In the genomic region with DNA sequence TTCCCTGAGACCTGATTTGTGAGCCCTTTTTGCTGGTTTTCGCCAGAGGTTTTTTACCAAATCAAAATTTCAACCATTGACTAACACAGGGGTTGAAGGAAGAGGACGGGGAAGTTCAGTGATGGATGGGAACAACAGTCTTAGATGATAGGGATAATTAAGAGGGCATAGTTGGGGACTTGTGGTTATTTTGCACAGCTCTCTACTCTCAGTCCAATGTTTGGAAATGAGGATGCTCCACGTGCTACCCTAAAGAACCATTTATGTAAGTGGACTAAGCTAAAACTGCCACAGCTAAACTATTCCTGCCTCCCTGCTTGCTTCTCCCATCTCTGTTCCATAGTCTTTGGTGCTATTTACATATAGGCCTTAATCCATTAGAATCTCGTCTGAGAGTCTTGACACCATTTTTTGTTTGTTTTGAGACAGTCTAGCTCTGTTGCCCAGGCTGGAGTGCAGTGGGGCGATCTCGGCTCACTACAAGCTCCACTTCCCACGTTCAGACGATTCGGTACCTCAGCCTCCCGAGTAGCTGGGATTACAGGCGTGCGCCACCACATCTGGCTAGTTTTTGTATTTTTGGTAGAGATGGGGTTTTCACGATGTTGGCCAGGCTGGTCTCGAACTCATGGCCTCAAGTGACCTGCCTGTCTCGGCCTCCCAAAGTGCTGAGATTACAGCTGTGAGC, we compare ENCODE assay signal across 1 cellular context.
A peak's percentile ranks its signal among the peaks of the same experiment; 100 is the strongest.
TF ChIP-seq lines count a peak whose summit lies in the region.

No MANE protein-coding gene starts in this region.

TF ChIP-seq in GM12878, 131 proteins besides CTCF, POLR2A, EP300 and RAD21:
- TF ChIP-seq NR2C2 (IDR thresholded peaks at IDR 0.05; ENCODE audit: borderline replicate concordance, control insufficient read depth, insufficient read length, low read depth) (no peak), MYB (IDR thresholded peaks at IDR 0.05; ENCODE audit: borderline replicate concordance, low read depth, low read length) (no peak), NBN (IDR thresholded peaks at IDR 0.05) (0 out of 2 replicates have a peak, but pooled peaks have one; percentile 27), TCF3 (IDR thresholded peaks at IDR 0.05; ENCODE audit: borderline replicate concordance, insufficient read depth, low read depth, low read length) (no peak), ASH2L (IDR thresholded peaks at IDR 0.05; ENCODE audit: borderline replicate concordance, low read depth) (no peak), BHLHE40 (IDR thresholded peaks at IDR 0.05; ENCODE audit: borderline replicate concordance in 1 of 2, low read depth in 2 of 2, low read length in 1 of 2) (no peak), ZNF207 (IDR thresholded peaks at IDR 0.05; ENCODE audit: borderline replicate concordance) (0 out of 2 replicates have a peak, but pooled peaks have one; percentile 31), TARDBP (IDR thresholded peaks at IDR 0.05; ENCODE audit: borderline replicate concordance) (0 out of 2 replicates have a peak, but pooled peaks have one; percentile 38), TCF7 (IDR thresholded peaks at IDR 0.05; ENCODE audit: borderline replicate concordance) (0 out of 2 replicates have a peak, but pooled peaks have one; percentile 11), HDAC6 (IDR thresholded peaks at IDR 0.05; ENCODE audit: unreplicated experiment) (peak; percentile 9), KDM1A (IDR thresholded peaks at IDR 0.05; ENCODE audit: borderline replicate concordance) (no peak), CBFB (IDR thresholded peaks at IDR 0.05; ENCODE audit: low read depth) (0 out of 2 replicates have a peak, but pooled peaks have one; percentile 5), ZZZ3 (IDR thresholded peaks at IDR 0.05; ENCODE audit: control insufficient read depth, insufficient read length, low read depth) (no peak), STAT1 (conservative IDR thresholded peaks at IDR 0.05) (no peak), SMARCA5 (IDR thresholded peaks at IDR 0.05) (no peak), POU2F2 (IDR thresholded peaks at IDR 0.05; ENCODE audit: borderline replicate concordance, low read depth, low read length) (no peak), NFYA (IDR thresholded peaks at IDR 0.05; ENCODE audit: borderline replicate concordance, low read depth, low read length) (no peak)
- TF ChIP-seq, protein P1, sequence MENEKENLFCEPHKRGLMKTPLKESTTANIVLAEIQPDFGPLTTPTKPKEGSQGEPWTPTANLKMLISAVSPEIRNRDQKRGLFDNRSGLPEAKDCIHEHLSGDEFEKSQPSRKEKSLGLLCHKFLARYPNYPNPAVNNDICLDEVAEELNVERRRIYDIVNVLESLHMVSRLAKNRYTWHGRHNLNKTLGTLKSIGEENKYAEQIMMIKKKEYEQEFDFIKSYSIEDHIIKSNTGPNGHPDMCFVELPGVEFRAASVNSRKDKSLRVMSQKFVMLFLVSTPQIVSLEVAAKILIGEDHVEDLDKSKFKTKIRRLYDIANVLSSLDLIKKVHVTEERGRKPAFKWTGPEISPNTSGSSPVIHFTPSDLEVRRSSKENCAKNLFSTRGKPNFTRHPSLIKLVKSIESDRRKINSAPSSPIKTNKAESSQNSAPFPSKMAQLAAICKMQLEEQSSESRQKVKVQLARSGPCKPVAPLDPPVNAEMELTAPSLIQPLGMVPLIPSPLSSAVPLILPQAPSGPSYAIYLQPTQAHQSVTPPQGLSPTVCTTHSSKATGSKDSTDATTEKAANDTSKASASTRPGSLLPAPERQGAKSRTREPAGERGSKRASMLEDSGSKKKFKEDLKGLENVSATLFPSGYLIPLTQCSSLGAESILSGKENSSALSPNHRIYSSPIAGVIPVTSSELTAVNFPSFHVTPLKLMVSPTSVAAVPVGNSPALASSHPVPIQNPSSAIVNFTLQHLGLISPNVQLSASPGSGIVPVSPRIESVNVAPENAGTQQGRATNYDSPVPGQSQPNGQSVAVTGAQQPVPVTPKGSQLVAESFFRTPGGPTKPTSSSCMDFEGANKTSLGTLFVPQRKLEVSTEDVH (IDR thresholded peaks at IDR 0.05; ENCODE audit: low read depth, partially characterized antibody): peak; percentile 22
- TF ChIP-seq, protein P2, sequence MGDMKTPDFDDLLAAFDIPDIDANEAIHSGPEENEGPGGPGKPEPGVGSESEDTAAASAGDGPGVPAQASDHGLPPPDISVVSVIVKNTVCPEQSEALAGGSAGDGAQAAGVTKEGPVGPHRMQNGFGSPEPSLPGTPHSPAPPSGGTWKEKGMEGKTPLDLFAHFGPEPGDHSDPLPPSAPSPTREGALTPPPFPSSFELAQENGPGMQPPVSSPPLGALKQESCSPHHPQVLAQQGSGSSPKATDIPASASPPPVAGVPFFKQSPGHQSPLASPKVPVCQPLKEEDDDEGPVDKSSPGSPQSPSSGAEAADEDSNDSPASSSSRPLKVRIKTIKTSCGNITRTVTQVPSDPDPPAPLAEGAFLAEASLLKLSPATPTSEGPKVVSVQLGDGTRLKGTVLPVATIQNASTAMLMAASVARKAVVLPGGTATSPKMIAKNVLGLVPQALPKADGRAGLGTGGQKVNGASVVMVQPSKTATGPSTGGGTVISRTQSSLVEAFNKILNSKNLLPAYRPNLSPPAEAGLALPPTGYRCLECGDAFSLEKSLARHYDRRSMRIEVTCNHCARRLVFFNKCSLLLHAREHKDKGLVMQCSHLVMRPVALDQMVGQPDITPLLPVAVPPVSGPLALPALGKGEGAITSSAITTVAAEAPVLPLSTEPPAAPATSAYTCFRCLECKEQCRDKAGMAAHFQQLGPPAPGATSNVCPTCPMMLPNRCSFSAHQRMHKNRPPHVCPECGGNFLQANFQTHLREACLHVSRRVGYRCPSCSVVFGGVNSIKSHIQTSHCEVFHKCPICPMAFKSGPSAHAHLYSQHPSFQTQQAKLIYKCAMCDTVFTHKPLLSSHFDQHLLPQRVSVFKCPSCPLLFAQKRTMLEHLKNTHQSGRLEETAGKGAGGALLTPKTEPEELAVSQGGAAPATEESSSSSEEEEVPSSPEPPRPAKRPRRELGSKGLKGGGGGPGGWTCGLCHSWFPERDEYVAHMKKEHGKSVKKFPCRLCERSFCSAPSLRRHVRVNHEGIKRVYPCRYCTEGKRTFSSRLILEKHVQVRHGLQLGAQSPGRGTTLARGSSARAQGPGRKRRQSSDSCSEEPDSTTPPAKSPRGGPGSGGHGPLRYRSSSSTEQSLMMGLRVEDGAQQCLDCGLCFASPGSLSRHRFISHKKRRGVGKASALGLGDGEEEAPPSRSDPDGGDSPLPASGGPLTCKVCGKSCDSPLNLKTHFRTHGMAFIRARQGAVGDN (IDR thresholded peaks at IDR 0.05): peak; percentile 1; the same call in 1 of the 2 replicates
